In the genomic region with DNA sequence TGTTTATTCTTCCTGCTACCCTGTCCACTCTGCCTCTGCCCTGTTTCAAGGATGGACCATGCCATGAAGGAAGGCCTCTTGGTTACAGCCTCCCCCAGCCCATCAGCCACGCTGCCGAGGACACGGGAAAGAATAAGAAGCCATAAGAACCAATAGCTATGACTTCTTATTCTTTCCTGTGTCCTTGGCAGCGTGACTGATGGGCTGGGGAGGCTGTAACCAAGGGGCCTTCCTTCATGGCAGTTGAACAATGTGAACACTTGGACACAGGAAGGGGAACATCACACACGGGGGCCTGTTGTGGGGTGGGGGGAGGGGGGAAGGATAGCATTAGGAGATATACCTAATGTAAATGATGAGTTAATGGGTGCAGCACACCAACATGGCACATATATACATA, we compare ENCODE assay signal across 8 cellular contexts.
DNase-seq lines count a peak whose midpoint lies in the region; ATAC-seq and TF ChIP-seq lines count a peak whose summit lies in the region.
"Not testable (repeated sequence)": the region's sequence is repeated elsewhere in the genome, so short reads cannot be mapped to it uniquely, and the experiment has no call there.

No MANE protein-coding gene starts in this region.

- H3K27me3 Mint-ChIP-seq in CD8-positive, alpha-beta T cell (ENCODE audit: low read depth); activated CD8-positive, alpha-beta T cell treated with anti-CD3 and anti-CD28 coated beads for 36 hours; activated naive CD8-positive, alpha-beta T cell treated with anti-CD3 and anti-CD28 coated beads, Interleukin-2, amount 10 ng/mL, durations not matched to agents 7 days and 5 days; endodermal cell (ENCODE audit: insufficient read depth); naive thymus-derived CD4-positive, alpha-beta T cell: not testable (repeated sequence)

- H2BK15ac ChIP-seq in neuronal stem cell (ENCODE audit: low read length) = not testable (repeated sequence)

- H3K4me1 ChIP-seq in CD8-positive, alpha-beta T cell (ENCODE audit: insufficient read depth, low read length) = peaks cover 59% of the 10 kb centered on the region
- H3K4me1 ChIP-seq in SJCRH30 (peaks cover 47% of the 10 kb centered on the region), neuronal stem cell (ENCODE audit: control insufficient read depth in 2 of 2, insufficient read depth in 1 of 2, low read depth in 1 of 2, low read length in 2 of 2) (peaks cover 3 to 20% of the 10 kb centered on the region in 2 donors)
- H3K4me1 ChIP-seq in endodermal cell (ENCODE audit: control insufficient read depth, insufficient read depth, low read length); uterus: not testable (repeated sequence)
- H3K4me1 ChIP-seq in naive thymus-derived CD4-positive, alpha-beta T cell (ENCODE audit: control insufficient read depth in 2 of 2, insufficient read depth in 2 of 2, low read length in 2 of 2) = peaks cover 4 to 42% of the 10 kb centered on the region in 2 donors

- H3K4me1 Mint-ChIP-seq in CD8-positive, alpha-beta T cell (ENCODE audit: low read depth) = peaks cover 62% of the 10 kb centered on the region
- peaks cover 43% of the 10 kb centered on the region for H3K4me1 Mint-ChIP-seq in activated CD8-positive, alpha-beta T cell treated with anti-CD3 and anti-CD28 coated beads for 36 hours (ENCODE audit: low read depth)
- H3K4me1 Mint-ChIP-seq in activated naive CD8-positive, alpha-beta T cell treated with anti-CD3 and anti-CD28 coated beads, Interleukin-2, amount 10 ng/mL, durations not matched to agents 7 days and 5 days = peaks cover 31% of the 10 kb centered on the region
- not testable (repeated sequence) for H3K4me1 Mint-ChIP-seq in endodermal cell
- H3K4me1 Mint-ChIP-seq in naive thymus-derived CD4-positive, alpha-beta T cell = peaks cover 31 to 89% (median 78%) of the 10 kb centered on the region in 7 donors

- H2BK5ac ChIP-seq in neuronal stem cell (ENCODE audit: low read length) = not testable (repeated sequence)

- CTCF ChIA-PET in CD8-positive, alpha-beta T cell (lab: Charles Lee) = interaction anchor here (4.0 kb wide), 1 partner anchor 36 kb away, joined by 14 read pairs; no protein-coding TSS in a partner anchor
- CTCF ChIA-PET in activated CD8-positive, alpha-beta T cell treated with anti-CD3 and anti-CD28 coated beads for 36 hours (lab: Charles Lee) = interaction anchor here (0.9 kb wide), 1 partner anchor 19 kb away, joined by 4 read pairs; no protein-coding TSS in a partner anchor
- CTCF ChIA-PET in naive thymus-derived CD4-positive, alpha-beta T cell (lab: Charles Lee) = interaction anchor here (0.6 to 1.1 kb wide), 2 partner anchors 30 to 139 kb away, joined by 3 read pairs; no protein-coding TSS in a partner anchor

- not testable (repeated sequence) for H4K91ac ChIP-seq in neuronal stem cell (ENCODE audit: low read depth, low read length, poor library complexity)

- H3K79me1 ChIP-seq in neuronal stem cell (ENCODE audit: low read depth, low read length) = not testable (repeated sequence)

- H3K4me2 ChIP-seq in neuronal stem cell (ENCODE audit: insufficient read depth, low read length, poor library complexity, severe bottlenecking) = not testable (repeated sequence)

- not testable (repeated sequence) for H3K27me3 ChIP-seq in CD8-positive, alpha-beta T cell (ENCODE audit: insufficient read depth, low read length); SJCRH30; endodermal cell (ENCODE audit: control insufficient read depth, insufficient read depth, low read length, poor library complexity, severe bottlenecking); naive thymus-derived CD4-positive, alpha-beta T cell (ENCODE audit: control insufficient read depth in 2 of 2, insufficient read depth in 2 of 2, low read length in 2 of 2); neuronal stem cell (ENCODE audit: control insufficient read depth in 3 of 3, insufficient read depth in 3 of 3, low read depth in 1 of 3, low read length in 3 of 3); uterus

- H3K4ac ChIP-seq in neuronal stem cell (ENCODE audit: low read length) = not testable (repeated sequence)

- peak overlapping the region; percentile 81 for H2AFZ ChIP-seq in neuronal stem cell (ENCODE audit: low read length)

- H3K27ac ChIP-seq in CD8-positive, alpha-beta T cell (ENCODE audit: low read depth, low read length) = peak overlapping the region; percentile 8
- H3K27ac ChIP-seq in SJCRH30 (peak overlapping the region; percentile 83), endodermal cell (ENCODE audit: low read depth, low read length) (peak overlapping the region; percentile 92), uterus (peak overlapping the region; percentile 82 to 89)
- peak overlapping the region; percentile 29 for H3K27ac ChIP-seq in naive thymus-derived CD4-positive, alpha-beta T cell (ENCODE audit: low read depth, low read length)
- not testable (repeated sequence) for H3K27ac ChIP-seq in neuronal stem cell (replicated peaks; ENCODE audit: low read length)

- H3K4me3 Mint-ChIP-seq in CD8-positive, alpha-beta T cell; activated CD8-positive, alpha-beta T cell treated with anti-CD3 and anti-CD28 coated beads for 36 hours; endodermal cell: not testable (repeated sequence)
- H3K4me3 Mint-ChIP-seq in activated naive CD8-positive, alpha-beta T cell treated with anti-CD3 and anti-CD28 coated beads, Interleukin-2, amount 10 ng/mL, durations not matched to agents 7 days and 5 days = peak overlapping the region; percentile 66
- peak overlapping the region in 7 of 10 donors; percentile 23 to 80 (median 75) for H3K4me3 Mint-ChIP-seq in naive thymus-derived CD4-positive, alpha-beta T cell

- not testable (repeated sequence) for H2BK120ac ChIP-seq in neuronal stem cell (ENCODE audit: low read depth, low read length)

- H3K36me3 Mint-ChIP-seq in CD8-positive, alpha-beta T cell = peaks cover 11% of the 10 kb centered on the region
- not testable (repeated sequence) for H3K36me3 Mint-ChIP-seq in activated CD8-positive, alpha-beta T cell treated with anti-CD3 and anti-CD28 coated beads for 36 hours (ENCODE audit: low read depth); naive thymus-derived CD4-positive, alpha-beta T cell
- H3K36me3 Mint-ChIP-seq in activated naive CD8-positive, alpha-beta T cell treated with anti-CD3 and anti-CD28 coated beads, Interleukin-2, amount 10 ng/mL, durations not matched to agents 7 days and 5 days = peaks cover 12% of the 10 kb centered on the region
- peaks cover 35% of the 10 kb centered on the region for H3K36me3 Mint-ChIP-seq in endodermal cell (ENCODE audit: low read depth)

- not testable (repeated sequence) for TF ChIP-seq CTCF in CD8-positive, alpha-beta T cell (IDR thresholded peaks at IDR 0.05); activated CD8-positive, alpha-beta T cell treated with anti-CD3 and anti-CD28 coated beads for 36 hours (IDR thresholded peaks at IDR 0.05); endodermal cell (conservative IDR thresholded peaks at IDR 0.05); uterus (IDR thresholded peaks at IDR 0.05)

- intact Hi-C loops in CD8-positive, alpha-beta T cell (cut with DNase I, micrococcal nuclease); activated CD8-positive, alpha-beta T cell treated with anti-CD3 and anti-CD28 coated beads for 36 hours (cut with micrococcal nuclease); uterus (cut with DNase I; ENCODE audit: low total_unique reads): not testable (repeated sequence)
- intact Hi-C loops in naive thymus-derived CD4-positive, alpha-beta T cell (cut with micrococcal nuclease) = loop anchor here in 1 of 2 donors (2.0 kb wide), 2 partner anchors 14 to 16 kb away; no protein-coding TSS in a partner anchor

- H3K23ac ChIP-seq in neuronal stem cell (ENCODE audit: low read depth, low read length, poor library complexity) = not testable (repeated sequence)

- not testable (repeated sequence) for DNase-seq in CD8-positive, alpha-beta T cell; activated CD8-positive, alpha-beta T cell treated with anti-CD3 and anti-CD28 coated beads for 36 hours; activated naive CD8-positive, alpha-beta T cell treated with anti-CD3 and anti-CD28 coated beads, Interleukin-2, amount 10 ng/mL, durations not matched to agents 7 days and 5 days; naive thymus-derived CD4-positive, alpha-beta T cell; neuronal stem cell (ENCODE audit: low spot score); uterus
- DNase-seq in SJCRH30 (peak; percentile 58 to 73), endodermal cell (peak; percentile 29)

- peak overlapping the region; percentile 81 for H3K27ac Mint-ChIP-seq in CD8-positive, alpha-beta T cell
- peak overlapping the region; percentile 59 for H3K27ac Mint-ChIP-seq in activated CD8-positive, alpha-beta T cell treated with anti-CD3 and anti-CD28 coated beads for 36 hours
- peak overlapping the region; percentile 85 for H3K27ac Mint-ChIP-seq in activated naive CD8-positive, alpha-beta T cell treated with anti-CD3 and anti-CD28 coated beads, Interleukin-2, amount 10 ng/mL, durations not matched to agents 7 days and 5 days
- H3K27ac Mint-ChIP-seq in endodermal cell = not testable (repeated sequence)
- peak overlapping the region; percentile 54 to 96 (median 85) for H3K27ac Mint-ChIP-seq in naive thymus-derived CD4-positive, alpha-beta T cell

- H3K9me3 ChIP-seq in CD8-positive, alpha-beta T cell (ENCODE audit: low read length); SJCRH30 (replicated peaks); endodermal cell (ENCODE audit: control insufficient read depth, low read length); naive thymus-derived CD4-positive, alpha-beta T cell (ENCODE audit: control insufficient read depth in 2 of 3, low read length in 3 of 3); uterus: not testable (repeated sequence)
- peaks cover 0 to 13% of the 10 kb centered on the region in 2 donors for H3K9me3 ChIP-seq in neuronal stem cell (replicated peaks in 1 of 2; ENCODE audit: control insufficient read depth in 2 of 2, insufficient read depth in 1 of 2, low read depth in 1 of 2, low read length in 2 of 2)

- H3K9ac ChIP-seq in endodermal cell (ENCODE audit: extremely low read depth, low read length, poor library complexity, severe bottlenecking); neuronal stem cell (ENCODE audit: low read depth, low read length, poor library complexity): not testable (repeated sequence)

- H4K8ac ChIP-seq in neuronal stem cell (ENCODE audit: low read depth, low read length) = not testable (repeated sequence)

- not testable (repeated sequence) for H3K36me3 ChIP-seq in CD8-positive, alpha-beta T cell (ENCODE audit: insufficient read depth, low read length); SJCRH30; naive thymus-derived CD4-positive, alpha-beta T cell (ENCODE audit: control insufficient read depth in 2 of 3, insufficient read depth in 3 of 3, low read length in 3 of 3); uterus
- H3K36me3 ChIP-seq in endodermal cell (ENCODE audit: control insufficient read depth, insufficient read depth, low read length) (peaks cover 23% of the 10 kb centered on the region), neuronal stem cell (replicated peaks in 1 of 2; ENCODE audit: control insufficient read depth in 2 of 2, insufficient read depth in 2 of 2, low read length in 2 of 2) (peaks cover 13 to 39% of the 10 kb centered on the region in 2 donors)

- 40 to 89% methylated on average over 1 to 4 of the region's 5 CpGs for WGBS in endodermal cell (ENCODE audit: insufficient coverage in 1 of 2, insufficient read length in 1 of 2), 2 experiments
- no CpG with 5 or more reads among the region's 5 CpGs for WGBS in neuronal stem cell (ENCODE audit: extremely low coverage in 2 of 2, insufficient read length in 2 of 2, insufficient replicate concordance in 1 of 2), 2 donors

- ATAC-seq in CD8-positive, alpha-beta T cell; activated CD8-positive, alpha-beta T cell treated with anti-CD3 and anti-CD28 coated beads for 36 hours; activated naive CD8-positive, alpha-beta T cell treated with anti-CD3 and anti-CD28 coated beads, Interleukin-2, amount 10 ng/mL, durations not matched to agents 7 days and 5 days (ENCODE audit: low read depth); naive thymus-derived CD4-positive, alpha-beta T cell: not testable (repeated sequence)

- POLR2A ChIA-PET in CD8-positive, alpha-beta T cell (lab: Charles Lee) = interaction anchor here (0.8 kb wide), 1 partner anchor 13 kb away, joined by 3 read pairs; no protein-coding TSS in a partner anchor
- POLR2A ChIA-PET in activated CD8-positive, alpha-beta T cell treated with anti-CD3 and anti-CD28 coated beads for 36 hours (lab: Charles Lee) = not testable (repeated sequence)
- POLR2A ChIA-PET in activated naive CD8-positive, alpha-beta T cell treated with anti-CD3 and anti-CD28 coated beads, Interleukin-2, amount 10 ng/mL, durations not matched to agents 7 days and 5 days (lab: Charles Lee) = interaction anchor here (1.3 kb wide), 1 partner anchor 13 kb away, joined by 4 read pairs; no protein-coding TSS in a partner anchor
- POLR2A ChIA-PET in naive thymus-derived CD4-positive, alpha-beta T cell (lab: Charles Lee) = interaction anchor here (0.7 to 1.7 kb wide), 5 partner anchors 10 to 44 kb away, joined by 3 to 5 read pairs (median 4); no protein-coding TSS in a partner anchor

- H3K14ac ChIP-seq in neuronal stem cell (ENCODE audit: low read length) = not testable (repeated sequence)

- H2BK12ac ChIP-seq in neuronal stem cell (ENCODE audit: low read length) = not testable (repeated sequence)

- H2AK5ac ChIP-seq in neuronal stem cell (ENCODE audit: low read depth, low read length) = not testable (repeated sequence)

- peak overlapping the region; percentile 17 for H3K4me3 ChIP-seq in CD8-positive, alpha-beta T cell (ENCODE audit: low read depth, low read length)
- not testable (repeated sequence) for H3K4me3 ChIP-seq in SJCRH30; endodermal cell (ENCODE audit: low read length); naive thymus-derived CD4-positive, alpha-beta T cell (ENCODE audit: low read length); neuronal stem cell (ENCODE audit: low read length in 2 of 2); uterus

- not testable (repeated sequence) for H3K9me3 Mint-ChIP-seq in CD8-positive, alpha-beta T cell; activated CD8-positive, alpha-beta T cell treated with anti-CD3 and anti-CD28 coated beads for 36 hours; activated naive CD8-positive, alpha-beta T cell treated with anti-CD3 and anti-CD28 coated beads, Interleukin-2, amount 10 ng/mL, durations not matched to agents 7 days and 5 days; endodermal cell; naive thymus-derived CD4-positive, alpha-beta T cell

- not testable (repeated sequence) for TF ChIP-seq POLR2A in uterus (IDR thresholded peaks at IDR 0.05)

- not testable (repeated sequence) for H3K18ac ChIP-seq in neuronal stem cell (ENCODE audit: low read length)
